ENCODE assay signal across 16 cellular contexts in genomic region chr10:36840793-36841192, GRCh38.
DNase-seq lines count a peak whose midpoint lies in the region; TF ChIP-seq lines count a peak whose summit lies in the region.
"Had no signal": no experiment of that assay in that cellular context is flagged by ENCODE, and none has a peak within 500 bp of the region (broad histone marks: within the 10 kb centered on the region; RNA-seq: fewer than 3 reads in every experiment).

No MANE protein-coding gene starts in this region.

- H2AFZ ChIP-seq in mammary epithelial cell (ENCODE audit: low read depth, low read length): peak overlapping the region; percentile 7
- H2AFZ ChIP-seq: GM23338 had no signal

- dilution Hi-C loops in mammary epithelial cell (cut with HindIII; ENCODE audit: low sequenced_read_pairs): no loop called here

- H3K9ac ChIP-seq in mammary epithelial cell (ENCODE audit: insufficient read depth, low read length): no peak overlapping the region
- H3K9ac ChIP-seq: BLaER1 treated with 17β-estradiol and CSF1 and Interleukin-3, amounts not matched to agents 10 nM and 100 nM had no signal

- TF ChIP-seq POLR2A in spleen (IDR thresholded peaks at IDR 0.05): no peak

- H3K4me1 ChIP-seq in mammary epithelial cell (ENCODE audit: insufficient read depth, low read length) (no peaks in the 10 kb centered on the region), spleen (no peaks in the 10 kb centered on the region)
- H3K4me1 ChIP-seq: BLaER1 treated with 17β-estradiol and CSF1 and Interleukin-3, amounts not matched to agents 10 nM and 100 nM had no signal

- no peaks in the 10 kb centered on the region for H3K79me2 ChIP-seq in mammary epithelial cell (ENCODE audit: insufficient read depth, low read length)

- peak; percentile 72 for DNase-seq in AG09309 (ENCODE audit: low read depth)
- no peak for DNase-seq in mammary epithelial cell
- DNase-seq in fibroblast of peridontal ligament (ENCODE audit: extremely low read depth): peak; percentile 17
- DNase-seq in skeletal muscle cell (ENCODE audit: low read depth): peak; percentile 6
- DNase-seq in COR-L47 (lab: John Stamatoyannopoulos, UW): no peak
- no peak for DNase-seq in activated CD4-positive, alpha-beta T cell treated with anti-CD3 and anti-CD28 coated beads for 48 hours
- no peak for DNase-seq in spleen
- DNase-seq: 8988T; Calu3; CD4-positive, CD25-positive, alpha-beta regulatory T cell; DMS 273 treated with DMSO at 0.1 percent for 48 hours; H7 had no signal

- H3K27ac ChIP-seq in mammary epithelial cell (ENCODE audit: insufficient read depth, low read depth, low read length) (no peak overlapping the region), spleen (no peak overlapping the region)
- H3K27ac ChIP-seq: BLaER1 treated with 17β-estradiol and CSF1 and Interleukin-3, amounts not matched to agents 10 nM and 100 nM; HL-60 had no signal

- H3K4me3 ChIP-seq in AG09309 (ENCODE audit: control insufficient read depth, low read depth, low read length) (no peak overlapping the region), mammary epithelial cell (replicated peaks in 1 of 3; ENCODE audit: insufficient read depth in 1 of 3, low read depth in 2 of 3, low read length in 3 of 3) (no peak overlapping the region), skeletal muscle cell (ENCODE audit: low read depth, low read length) (no peak overlapping the region), spleen (no peak overlapping the region)
- H3K4me3 ChIP-seq: BLaER1 treated with 17β-estradiol and CSF1 and Interleukin-3, amounts not matched to agents 10 nM and 100 nM; GM12878; GM23338 had no signal

- no peaks in the 10 kb centered on the region for H4K20me1 ChIP-seq in mammary epithelial cell (ENCODE audit: insufficient read depth, low read length)
- H4K20me1 ChIP-seq: BLaER1 treated with 17β-estradiol and CSF1 and Interleukin-3, amounts not matched to agents 10 nM and 100 nM had no signal

- H3K4me2 ChIP-seq in mammary epithelial cell (ENCODE audit: insufficient read depth, low read depth, low read length): no peak overlapping the region
- H3K4me2 ChIP-seq: BLaER1 treated with 17β-estradiol and CSF1 and Interleukin-3, amounts not matched to agents 10 nM and 100 nM; GM23338 had no signal

- 2% methylated on average over 4 of the region's 4 CpGs for WGBS in mammary epithelial cell (ENCODE audit: low coverage, missing lambda C conversion rate)
- WGBS in spleen, 5 donors: 70 to 86% (median 81%) methylated on average over 4 of the region's 4 CpGs

- in situ Hi-C loops in mammary epithelial cell (cut with MboI; ENCODE audit: low sequenced_read_pairs in 2 of 2): no loop called here

- intact Hi-C loops in mammary epithelial cell (cut with micrococcal nuclease) (no loop called here), spleen (cut with DNase I; ENCODE audit: low total_unique reads) (no loop called here)

- BruUV-seq in mammary epithelial cell (replicated peaks; lab: Mats Ljungman, UMichigan): no TSS peak

- H3K36me3 ChIP-seq in mammary epithelial cell (ENCODE audit: insufficient read depth, low read length): no peaks in the 10 kb centered on the region
- no peaks in the 10 kb centered on the region for H3K36me3 ChIP-seq in spleen
- H3K36me3 ChIP-seq: BLaER1 treated with 17β-estradiol and CSF1 and Interleukin-3, amounts not matched to agents 10 nM and 100 nM had no signal

- no peak for TF ChIP-seq CTCF in AG09309 (IDR thresholded peaks at IDR 0.05; ENCODE audit: control insufficient read depth, insufficient read depth, low read depth, low read length, missing control alignments)
- TF ChIP-seq CTCF in mammary epithelial cell (conservative IDR thresholded peaks at IDR 0.05 in 1 of 2, IDR thresholded peaks at IDR 0.05 in 1 of 2; ENCODE audit: extremely low read depth in 1 of 2, insufficient read depth in 1 of 2, low read depth in 1 of 2, low read length in 2 of 2): no peak
- no peak for TF ChIP-seq CTCF in spleen (IDR thresholded peaks at IDR 0.05 in 8 of 11, conservative IDR thresholded peaks at IDR 0.05 in 3 of 11)

- H3K9me3 ChIP-seq in mammary epithelial cell (replicated peaks; ENCODE audit: insufficient read depth, low read length) (no peaks in the 10 kb centered on the region), spleen (no peaks in the 10 kb centered on the region)
- H3K9me3 ChIP-seq: BLaER1 treated with 17β-estradiol and CSF1 and Interleukin-3, amounts not matched to agents 10 nM and 100 nM had no signal

- H3K27me3 ChIP-seq in mammary epithelial cell (ENCODE audit: insufficient read depth, low read length) (no peaks in the 10 kb centered on the region), spleen (replicated peaks in 1 of 7) (no peaks in the 10 kb centered on the region)
- H3K27me3 ChIP-seq: BLaER1 treated with 17β-estradiol and CSF1 and Interleukin-3, amounts not matched to agents 10 nM and 100 nM had no signal

- CTCF ChIA-PET in mammary epithelial cell (lab: Charles Lee; ENCODE audit: low non-redundant PET): no interaction called here

Comparison
In these comparisons a context has a peak if more than half of its experiments do, and no peak if none do; other contexts are left out.
1. DNase-seq: peak in AG09309 (single experiment), fibroblast of peridontal ligament (single experiment) and skeletal muscle cell (single experiment); none in mammary epithelial cell (single experiment), COR-L47 (single experiment), activated CD4-positive, alpha-beta T cell treated with anti-CD3 and anti-CD28 coated beads for 48 hours (single experiment) and spleen (single experiment).